In the genomic region with DNA sequence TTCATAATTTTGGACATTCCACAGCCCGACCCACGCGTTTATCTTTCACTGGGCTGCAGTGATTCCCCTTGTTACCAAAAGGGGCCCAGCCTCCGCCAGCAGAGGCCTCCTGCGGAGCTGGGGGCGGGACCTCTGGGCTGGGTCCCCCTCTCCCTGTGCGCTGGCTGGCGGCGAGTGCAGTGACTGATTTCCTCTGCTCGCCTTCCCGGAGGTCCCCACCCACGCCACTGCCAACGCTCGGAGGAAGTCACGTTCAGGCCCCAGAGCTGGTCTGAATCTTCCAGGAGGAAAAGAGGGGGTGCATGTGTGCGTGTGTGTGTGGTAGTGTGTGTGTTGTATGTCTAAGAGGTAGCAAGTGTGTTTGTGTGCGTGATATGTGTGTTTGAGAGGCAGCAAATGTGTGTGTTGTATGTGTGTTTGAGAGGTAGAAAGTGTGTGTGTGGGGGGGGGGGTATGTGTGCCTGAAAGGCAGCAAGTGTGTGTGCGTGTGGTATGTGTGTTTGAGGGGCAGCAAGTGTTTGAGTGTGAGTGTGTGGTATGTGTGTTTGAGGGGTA, we compare ENCODE assay signal across 8 cellular contexts. TPM values are rescaled to one million over a fixed set of nuclear protein-coding genes. Genes with fewer than 3 reads are reported as not detected.
DNase-seq lines count a peak whose midpoint lies in the region; ATAC-seq and TF ChIP-seq lines count a peak whose summit lies in the region.

No MANE protein-coding gene starts in this region.

- H3K4me3 Mint-ChIP-seq in endothelial cell (ENCODE audit: unreplicated experiment) = peak overlapping the region; percentile 6
- peak overlapping the region; percentile 66 for H3K4me3 Mint-ChIP-seq in neural progenitor cell

- peak; percentile 58 for ATAC-seq in GM21723 (IDR thresholded peaks at IDR 0.05; ENCODE audit: unreplicated experiment)

- H2AFZ ChIP-seq in neural progenitor cell (replicated peaks) = no peak overlapping the region

- no peaks in the 10 kb centered on the region for H3F3A ChIP-seq in neural progenitor cell (ENCODE audit: low read depth)

- H3K9ac ChIP-seq in neural progenitor cell = no peak overlapping the region
- H3K9ac ChIP-seq in stomach smooth muscle (ENCODE audit: low read length in 2 of 2) = no peak overlapping the region

- no peaks in the 10 kb centered on the region for H3K9me3 Mint-ChIP-seq in endothelial cell (ENCODE audit: unreplicated experiment)
- H3K9me3 Mint-ChIP-seq in neural progenitor cell = peaks cover 10% of the 10 kb centered on the region

- peak; percentile 86 for DNase-seq in activated CD8-positive, alpha-beta memory T cell treated with anti-CD3 and anti-CD28 coated beads for 24 hours
- DNase-seq in endothelial cell (ENCODE audit: low spot score) (peak; percentile 28), neural progenitor cell (ENCODE audit: low spot score) (peak; percentile 66), NCI-H526 treated with DMSO at 0.1 percent for 48 hours (lab: John Stamatoyannopoulos, UW) (no peak), NCI-H1436 (lab: John Stamatoyannopoulos, UW) (no peak), NCI-H510A (lab: John Stamatoyannopoulos, UW) (no peak)

- H3K4me2 ChIP-seq in neural progenitor cell = peak overlapping the region; percentile 50

- peaks cover 9% of the 10 kb centered on the region for H4K20me1 ChIP-seq in neural progenitor cell (ENCODE audit: low read depth)

- H3K27ac Mint-ChIP-seq in endothelial cell (ENCODE audit: unreplicated experiment) (peak overlapping the region; percentile 15), neural progenitor cell (no peak overlapping the region)

- peaks cover 12% of the 10 kb centered on the region for H3K4me1 Mint-ChIP-seq in endothelial cell (ENCODE audit: unreplicated experiment)
- H3K4me1 Mint-ChIP-seq in neural progenitor cell = peaks cover 17% of the 10 kb centered on the region

- H3K36me3 ChIP-seq in neural progenitor cell = no peaks in the 10 kb centered on the region
- no peaks in the 10 kb centered on the region for H3K36me3 ChIP-seq in stomach smooth muscle (ENCODE audit: control insufficient read depth in 2 of 2, insufficient read depth in 2 of 2, low read length in 2 of 2)

- H3K27me3 ChIP-seq in neural progenitor cell = peaks cover 60% of the 10 kb centered on the region
- H3K27me3 ChIP-seq in stomach smooth muscle (ENCODE audit: control insufficient read depth in 1 of 2, insufficient read depth in 2 of 2, low read length in 2 of 2) = no peaks in the 10 kb centered on the region

- H3K4me1 ChIP-seq in neural progenitor cell = no peaks in the 10 kb centered on the region
- H3K4me1 ChIP-seq in stomach smooth muscle (ENCODE audit: control insufficient read depth, insufficient read depth, low read length) = peaks cover 8% of the 10 kb centered on the region

- no peaks in the 10 kb centered on the region for H3K79me2 ChIP-seq in neural progenitor cell (ENCODE audit: low read depth)

- TF ChIP-seq CTCF in endothelial cell (IDR thresholded peaks at IDR 0.05; ENCODE audit: unreplicated experiment) (no peak), neural progenitor cell (IDR thresholded peaks at IDR 0.05) (no peak)

- H3K27me3 Mint-ChIP-seq in endothelial cell (ENCODE audit: unreplicated experiment) (peaks cover 7% of the 10 kb centered on the region), neural progenitor cell (ENCODE audit: insufficient read depth, low read depth) (peaks cover 26% of the 10 kb centered on the region)

- peaks cover 15% of the 10 kb centered on the region for H3K36me3 Mint-ChIP-seq in endothelial cell (ENCODE audit: low read depth, unreplicated experiment)
- H3K36me3 Mint-ChIP-seq in neural progenitor cell = peaks cover 4% of the 10 kb centered on the region

- no peaks in the 10 kb centered on the region for H3K9me3 ChIP-seq in neural progenitor cell (ENCODE audit: low read depth)
- H3K9me3 ChIP-seq in stomach smooth muscle (ENCODE audit: control insufficient read depth in 2 of 2, low read length in 2 of 2) = no peaks in the 10 kb centered on the region

- H3K4me3 ChIP-seq in neural progenitor cell (no peak overlapping the region), stomach smooth muscle (ENCODE audit: low read length in 2 of 2) (peak overlapping the region in 1 of 2 donors; percentile 76)

- H3K27ac ChIP-seq in neural progenitor cell (no peak overlapping the region), stomach smooth muscle (ENCODE audit: low read length) (peak overlapping the region; percentile 86)

RNA-seq across cellular contexts. Expression of gene JAK1, which starts 35.0 kb away (rescaled TPM):
- 202 TPM for total RNA-seq in endothelial cell (ENCODE audit: unreplicated experiment)
- 5.0 and 6.5 TPM in 2 replicates for total RNA-seq in neural progenitor cell (ENCODE audit: low replicate concordance)

Comparison
In these comparisons a context has a peak if more than half of its experiments do, and no peak if none do; other contexts are left out.
1. DNase-seq: peak in activated CD8-positive, alpha-beta memory T cell treated with anti-CD3 and anti-CD28 coated beads for 24 hours (single experiment), endothelial cell (single experiment) and neural progenitor cell (single experiment); none in NCI-H526 treated with DMSO at 0.1 percent for 48 hours (single experiment), NCI-H1436 (single experiment) and NCI-H510A (single experiment).
2. RNA of gene JAK1, which starts 35.0 kb away (total RNA-seq): 202 TPM in endothelial cell (single experiment); 5.0 to 6.5 TPM in neural progenitor cell; every median in the first group is over 10 times any median in the second.